ENCODE assay signal across 1 cellular context in genomic region chr5:88884435-88884877, GRCh38.
TF ChIP-seq lines count a peak whose summit lies in the region.

No MANE protein-coding gene starts in this region.

TF ChIP-seq in SK-N-SH, 30 proteins besides CTCF, POLR2A, EP300 and RAD21 (continued from another document):
- TF ChIP-seq MAX (IDR thresholded peaks at IDR 0.05; ENCODE audit: low read depth) (no peak), TAF1 (IDR thresholded peaks at IDR 0.05; ENCODE audit: borderline replicate concordance, low read depth, low read length) (no peak), RXRA (IDR thresholded peaks at IDR 0.05; ENCODE audit: borderline replicate concordance, low read depth) (no peak), GABPA (IDR thresholded peaks at IDR 0.05; ENCODE audit: low read depth) (no peak), POLR2AphosphoS5 (IDR thresholded peaks at IDR 0.05; ENCODE audit: low read depth, low read length) (no peak), IRF3 (IDR thresholded peaks at IDR 0.05; ENCODE audit: low read depth, low read length) (no peak)
TF ChIP-seq in SK-N-SH: peak in this region for 0.
